ENCODE assay signal across 15 cellular contexts in the genomic region with DNA sequence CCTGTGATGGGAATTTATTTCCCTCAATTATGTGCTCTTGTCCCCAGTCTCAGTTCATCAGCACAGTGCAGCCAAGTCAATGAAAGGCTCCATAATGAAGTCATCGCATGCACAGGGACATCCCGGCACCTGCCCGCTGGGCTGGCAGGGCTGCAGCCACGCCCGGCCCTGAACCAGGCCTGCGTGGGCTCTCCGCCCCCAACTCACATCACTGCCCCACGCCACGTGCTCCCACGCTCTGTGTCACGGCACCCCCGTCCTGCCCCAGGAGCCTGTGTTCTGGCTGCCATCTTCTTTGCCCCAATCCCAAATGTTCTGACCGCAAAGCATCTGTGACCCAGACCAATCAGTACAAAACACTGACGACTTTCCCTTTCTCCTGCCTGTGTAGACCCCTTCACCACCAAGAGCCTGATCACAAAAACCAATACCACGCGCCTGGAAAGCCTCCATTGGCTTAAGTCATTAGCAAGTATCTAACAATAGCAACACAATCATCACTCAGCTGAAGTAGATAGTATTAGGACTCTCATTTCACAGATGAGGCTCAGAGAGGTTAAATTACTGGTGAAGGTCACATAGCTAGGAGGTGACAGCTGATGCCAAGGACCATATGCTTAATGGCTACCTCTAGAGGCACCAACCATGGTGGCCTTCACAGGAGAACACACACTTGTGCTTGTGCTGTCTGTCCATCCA.
"Had no signal": no experiment of that assay in that cellular context is flagged by ENCODE, and none has a peak within 500 bp of the region (broad histone marks: within the 10 kb centered on the region; RNA-seq: fewer than 3 reads in every experiment).

No MANE protein-coding gene starts in this region.

- H3K36me3 ChIP-seq: prostate gland, sigmoid colon, suprapubic skin had no signal

- H3K9me3 Mint-ChIP-seq: activated naive CD4-positive, alpha-beta T cell treated with anti-CD3 and anti-CD28 coated beads, Interleukin-2, amount 10 ng/mL, durations not matched to agents 7 days and 5 days; activated T-helper 17 cell treated with anti-CD3 and anti-CD28 coated beads, Interleukin-2, amount 50 U/mL, for 72 hours had no signal

- ATAC-seq: activated T-helper 17 cell treated with anti-CD3 and anti-CD28 coated beads, Interleukin-2, amount 50 U/mL, for 72 hours; stimulated activated naive CD8-positive, alpha-beta T cell treated with anti-CD3 and anti-CD28 coated beads, Interleukin-15, Interleukin-2, amounts not matched to agents 100 U/mL and 50 U/mL, for 24 hours had no signal

- H3K4me3 Mint-ChIP-seq: activated naive CD4-positive, alpha-beta T cell treated with anti-CD3 and anti-CD28 coated beads, Interleukin-2, amount 10 ng/mL, durations not matched to agents 7 days and 5 days; activated T-helper 17 cell treated with anti-CD3 and anti-CD28 coated beads, Interleukin-2, amount 50 U/mL, for 72 hours; brain had no signal

- H3K27me3 ChIP-seq: sigmoid colon, suprapubic skin had no signal

- DNase-seq: activated CD4-positive, alpha-beta T cell treated with anti-CD3 and anti-CD28 coated beads for 4 hours; activated T-cell treated with anti-CD3 and anti-CD28 coated beads for 4 hours; hippocampal formation; mesendoderm; sigmoid colon; stimulated activated CD4-positive, alpha-beta T cell treated with anti-CD3 and anti-CD28 coated beads, Interleukin-12 subunit alpha, Interleukin-12 subunit beta, amount 100 ng/mL, for 4 hours; stimulated activated CD4-positive, alpha-beta T cell treated with anti-CD3 and anti-CD28 coated beads, Interleukin-2, amount 100 ng/mL, for 48 hours; stimulated activated CD8-positive, alpha-beta memory T cell treated with anti-CD3 and anti-CD28 coated beads, Interleukin-4, amount 100 ng/mL, for 48 hours; stimulated activated naive CD8-positive, alpha-beta T cell treated with anti-CD3 and anti-CD28 coated beads, Interleukin-15, Interleukin-2, amounts not matched to agents 100 U/mL and 50 U/mL, for 24 hours; SW 1271 had no signal

- H3K27ac ChIP-seq: prostate gland, sigmoid colon, suprapubic skin had no signal

- H3K4me3 ChIP-seq: prostate gland, sigmoid colon, suprapubic skin had no signal

- H3K9me3 ChIP-seq: prostate gland, sigmoid colon, suprapubic skin had no signal

- H3K36me3 Mint-ChIP-seq: activated naive CD4-positive, alpha-beta T cell treated with anti-CD3 and anti-CD28 coated beads, Interleukin-2, amount 10 ng/mL, durations not matched to agents 7 days and 5 days had no signal

- H3K27ac Mint-ChIP-seq: activated naive CD4-positive, alpha-beta T cell treated with anti-CD3 and anti-CD28 coated beads, Interleukin-2, amount 10 ng/mL, durations not matched to agents 7 days and 5 days; activated T-helper 17 cell treated with anti-CD3 and anti-CD28 coated beads, Interleukin-2, amount 50 U/mL, for 72 hours had no signal
